In genomic region chr14:62143235-62143634, GRCh38 we compare ENCODE assay signal across 16 cellular contexts.
DNase-seq lines count a peak whose midpoint lies in the region; ATAC-seq and TF ChIP-seq lines count a peak whose summit lies in the region.
"Had no signal": no experiment of that assay in that cellular context is flagged by ENCODE, and none has a peak within 500 bp of the region (broad histone marks: within the 10 kb centered on the region; RNA-seq: fewer than 3 reads in every experiment).

No MANE protein-coding gene starts in this region.

- TF ChIP-seq CTCF in fibroblast of lung (conservative IDR thresholded peaks at IDR 0.05 in 1 of 2, IDR thresholded peaks at IDR 0.05 in 1 of 2; ENCODE audit: low read depth in 1 of 2, low read length in 2 of 2) (no peak), nephron (IDR thresholded peaks at IDR 0.05; ENCODE audit: unreplicated experiment in 3 of 3) (no peak)

- H3K4me3 Mint-ChIP-seq in nephron, result no peak overlapping the region
- H3K4me3 Mint-ChIP-seq: activated CD4-positive, alpha-beta T cell treated with anti-CD3 and anti-CD28 coated beads, Interleukin-2, amount 10 ng/mL, durations not matched to agents 7 days and 5 days; activated T-cell treated with anti-CD3 and anti-CD28 coated beads, Interleukin-2, amount 50 U/mL, for 72 hours had no signal

- no peaks in the 10 kb centered on the region for H3K27me3 Mint-ChIP-seq in nephron (ENCODE audit: low read depth)

- no peaks in the 10 kb centered on the region for H3K9me3 ChIP-seq in fibroblast of lung (ENCODE audit: control insufficient read depth, insufficient read depth, low read depth, low read length)
- no peaks in the 10 kb centered on the region for H3K9me3 ChIP-seq in HAP-1

- H3K9me3 Mint-ChIP-seq in nephron, result peaks cover 25% of the 10 kb centered on the region
- H3K9me3 Mint-ChIP-seq: activated CD4-positive, alpha-beta T cell treated with anti-CD3 and anti-CD28 coated beads, Interleukin-2, amount 10 ng/mL, durations not matched to agents 7 days and 5 days had no signal

- no peaks in the 10 kb centered on the region for H3K79me2 ChIP-seq in fibroblast of lung (ENCODE audit: control insufficient read depth, insufficient read depth, low read length)

- H3K27ac Mint-ChIP-seq in nephron, result peak overlapping the region in 2 of 3 experiments; percentile 11 to 79
- H3K27ac Mint-ChIP-seq: activated CD4-positive, alpha-beta T cell treated with anti-CD3 and anti-CD28 coated beads, Interleukin-2, amount 10 ng/mL, durations not matched to agents 7 days and 5 days; activated T-cell treated with anti-CD3 and anti-CD28 coated beads, Interleukin-2, amount 50 U/mL, for 72 hours had no signal

- no peak overlapping the region for H3K9ac ChIP-seq in fibroblast of lung (ENCODE audit: insufficient read depth, low read length)

- H3K4me1 ChIP-seq in fibroblast of lung (ENCODE audit: control insufficient read depth, extremely low read depth, insufficient read depth, low read length) (no peaks in the 10 kb centered on the region), HAP-1 (no peaks in the 10 kb centered on the region)
- H3K4me1 ChIP-seq: stomach had no signal

- no peak overlapping the region for H3K27ac ChIP-seq in fibroblast of lung (ENCODE audit: insufficient read depth, low read length)
- H3K27ac ChIP-seq: stomach had no signal

- H3K36me3 Mint-ChIP-seq in nephron (ENCODE audit: low read depth), result no peaks in the 10 kb centered on the region

- peaks cover 26% of the 10 kb centered on the region for H3K4me1 Mint-ChIP-seq in nephron
- H3K4me1 Mint-ChIP-seq: activated CD4-positive, alpha-beta T cell treated with anti-CD3 and anti-CD28 coated beads, Interleukin-2, amount 10 ng/mL, durations not matched to agents 7 days and 5 days had no signal

- H3K27me3 ChIP-seq in fibroblast of lung (ENCODE audit: control insufficient read depth, insufficient read depth, low read length) (no peaks in the 10 kb centered on the region), HAP-1 (ENCODE audit: low read depth) (no peaks in the 10 kb centered on the region)
- H3K27me3 ChIP-seq: stomach had no signal

- ATAC-seq in GM19463 (IDR thresholded peaks at IDR 0.05; ENCODE audit: unreplicated experiment) (no peak), HG03095 (IDR thresholded peaks at IDR 0.05; ENCODE audit: unreplicated experiment) (no peak), GM21390 (IDR thresholded peaks at IDR 0.05; ENCODE audit: unreplicated experiment) (no peak)
- ATAC-seq: activated T-cell treated with anti-CD3 and anti-CD28 coated beads, Interleukin-2, amount 50 U/mL, for 72 hours had no signal

- peak; percentile 60 for DNase-seq in Ammon's horn (ENCODE audit: low spot score)
- DNase-seq in NCI-H226, result peak; percentile 37
- DNase-seq in fibroblast of lung (ENCODE audit: low read depth in 2 of 2), result peak; percentile 88 to 90
- DNase-seq in HAP-1 (ENCODE audit: low spot score in 2 of 2), result no peak
- DNase-seq: activated CD4-positive, alpha-beta T cell treated with anti-CD3 and anti-CD28 coated beads, Interleukin-2, amount 10 ng/mL, durations not matched to agents 7 days and 5 days; activated T-cell treated with anti-CD3 and anti-CD28 coated beads, Interleukin-2, amount 50 U/mL, for 72 hours; DMS53; NCI-H2081; SHP77; small intestine; stomach; T-helper 9 cell had no signal

- no peaks in the 10 kb centered on the region for H4K20me1 ChIP-seq in fibroblast of lung (ENCODE audit: control insufficient read depth, extremely low read depth, insufficient read depth, low read length)

- no peak overlapping the region for H3K4me2 ChIP-seq in fibroblast of lung (ENCODE audit: extremely low read depth, insufficient read depth, low read length)

- H3K4me3 ChIP-seq in fibroblast of lung (replicated peaks in 1 of 4; ENCODE audit: control extremely low read depth in 1 of 4, insufficient read depth in 1 of 4, low read depth in 3 of 4, low read length in 4 of 4) (no peak overlapping the region), HAP-1 (no peak overlapping the region)
- H3K4me3 ChIP-seq: stomach had no signal

- no peak overlapping the region for H2AFZ ChIP-seq in fibroblast of lung (ENCODE audit: low read length)

- in situ Hi-C loops in HAP-1 (cut with MboI; ENCODE audit: low sequenced_read_pairs), result no loop called here

- H3K36me3 ChIP-seq in fibroblast of lung (ENCODE audit: control insufficient read depth, insufficient read depth, low read length) (no peaks in the 10 kb centered on the region), HAP-1 (replicated peaks) (no peaks in the 10 kb centered on the region)
- H3K36me3 ChIP-seq: stomach had no signal

Comparison
In these comparisons a context has a peak if more than half of its experiments do, and no peak if none do; other contexts are left out.
1. DNase-seq: peak in Ammon's horn (single experiment), NCI-H226 (single experiment) and fibroblast of lung (2 of 2); none in HAP-1 (0 of 2).